In genomic region chr5:82448374-82448773, GRCh38 we compare ENCODE assay signal across 30 cellular contexts.
"Had no signal": no experiment of that assay in that cellular context is flagged by ENCODE, and none has a peak within 500 bp of the region (broad histone marks: within the 10 kb centered on the region; RNA-seq: fewer than 3 reads in every experiment).

No MANE protein-coding gene starts in this region.

- H3K27me3 ChIP-seq: body of pancreas, breast epithelium, SJCRH30 had no signal

- H3K27ac ChIP-seq: body of pancreas, SJCRH30, SK-N-MC had no signal

- H3K9me3 ChIP-seq: body of pancreas, breast epithelium, SJCRH30 had no signal

- H3K4me1 ChIP-seq: body of pancreas, breast epithelium, SJCRH30 had no signal

- DNase-seq: activated CD4-positive, alpha-beta T cell treated with anti-CD3 and anti-CD28 coated beads for 36 hours; activated CD4-positive, alpha-beta T cell treated with anti-CD3 and anti-CD28 coated beads, Interleukin-2, amount 10 ng/mL, durations not matched to agents 7 days and 5 days; activated CD4-positive, alpha-beta T cell treated with anti-CD3 and anti-CD28 coated beads, Interleukin-2, amount 50 U/mL, for 48 hours; activated CD8-positive, alpha-beta memory T cell treated with anti-CD3 and anti-CD28 coated beads, Interleukin-2, amount 50 U/mL, for 4 hours; activated effector memory CD4-positive, alpha-beta T cell treated with Interleukin-2 at 50 U/mL for 16 hours; activated naive CD4-positive, alpha-beta T cell treated with anti-CD3 and anti-CD28 coated beads, Interleukin-2, amount 50 U/mL, for 16 hours; activated naive CD8-positive, alpha-beta T cell treated with anti-CD3 and anti-CD28 coated beads for 36 hours; activated T-cell treated with anti-CD3 and anti-CD28 coated beads for 4 hours; activated T-cell treated with anti-CD3 and anti-CD28 coated beads, Interleukin-2, amount 50 U/mL, for 48 hours; amygdala; body of pancreas; Karpas-422; NCI-H1105; NCI-H1417 treated with DMSO at 0.1 percent for 48 hours; NCI-H187 treated with DMSO at 0.1 percent for 48 hours; NCI-H2081; NCI-H226; NCI-H446 treated with DMSO at 0.1 percent for 48 hours; NCI-H524; NCI-H69; SHP77; SJCRH30 had no signal

- H3K4me3 ChIP-seq: body of pancreas, breast epithelium, SJCRH30, SK-N-MC had no signal

- FAIRE-seq: astrocyte, TTC549 had no signal

- H3K36me3 ChIP-seq: breast epithelium, SJCRH30 had no signal

- H3K36me3 Mint-ChIP-seq: activated naive CD8-positive, alpha-beta T cell treated with anti-CD3 and anti-CD28 coated beads for 36 hours had no signal

- H3K27me3 Mint-ChIP-seq: activated CD4-positive, alpha-beta T cell treated with anti-CD3 and anti-CD28 coated beads for 36 hours; activated naive CD8-positive, alpha-beta T cell treated with anti-CD3 and anti-CD28 coated beads for 36 hours had no signal

- H3K27ac Mint-ChIP-seq: activated CD4-positive, alpha-beta T cell treated with anti-CD3 and anti-CD28 coated beads for 36 hours; activated CD4-positive, alpha-beta T cell treated with anti-CD3 and anti-CD28 coated beads, Interleukin-2, amount 10 ng/mL, durations not matched to agents 7 days and 5 days; activated naive CD8-positive, alpha-beta T cell treated with anti-CD3 and anti-CD28 coated beads for 36 hours; T-helper 1 cell treated with Interleukin-12 subunit alpha and Interleukin-12 subunit beta and Interleukin-4 antibody, amounts not matched to agents 30 μg/mL and 1 μg/mL, for 36 hours; T-helper 2 cell treated with Interferon-gamma antibody and Interleukin-4, amounts not matched to agents 5 μg/mL and 100 μg/mL, for 36 hours had no signal

- H3K4me3 Mint-ChIP-seq: activated CD4-positive, alpha-beta T cell treated with anti-CD3 and anti-CD28 coated beads for 36 hours; activated CD4-positive, alpha-beta T cell treated with anti-CD3 and anti-CD28 coated beads, Interleukin-2, amount 10 ng/mL, durations not matched to agents 7 days and 5 days; activated naive CD8-positive, alpha-beta T cell treated with anti-CD3 and anti-CD28 coated beads for 36 hours; T-helper 1 cell treated with Interleukin-12 subunit alpha and Interleukin-12 subunit beta and Interleukin-4 antibody, amounts not matched to agents 30 μg/mL and 1 μg/mL, for 36 hours; T-helper 2 cell treated with Interferon-gamma antibody and Interleukin-4, amounts not matched to agents 5 μg/mL and 100 μg/mL, for 36 hours had no signal

- H3K4me1 Mint-ChIP-seq: activated CD4-positive, alpha-beta T cell treated with anti-CD3 and anti-CD28 coated beads for 36 hours; activated CD4-positive, alpha-beta T cell treated with anti-CD3 and anti-CD28 coated beads, Interleukin-2, amount 10 ng/mL, durations not matched to agents 7 days and 5 days; activated naive CD8-positive, alpha-beta T cell treated with anti-CD3 and anti-CD28 coated beads for 36 hours had no signal

- ATAC-seq: activated CD4-positive, alpha-beta T cell treated with anti-CD3 and anti-CD28 coated beads for 36 hours; activated CD4-positive, CD25-positive, alpha-beta regulatory T cell treated with anti-CD3 and anti-CD28 coated beads, Interleukin-2, amount 50 U/mL, for 24 hours; body of pancreas; Panc1 had no signal
